12 cellular contexts compared by ENCODE assay signal in genomic region chr3:50341537-50341936, GRCh38. TPM values are rescaled to one million over a fixed set of nuclear protein-coding genes. Genes with fewer than 3 reads are reported as not detected.
DNase-seq lines count a peak whose midpoint lies in the region; ATAC-seq and TF ChIP-seq lines count a peak whose summit lies in the region.
"Had no signal": no experiment of that assay in that cellular context is flagged by ENCODE, and none has a peak within 500 bp of the region (broad histone marks: within the 10 kb centered on the region; RNA-seq: fewer than 3 reads in every experiment).

No MANE protein-coding gene starts in this region.

- peak overlapping the region; percentile 96 for H3K4me3 Mint-ChIP-seq in activated T-cell treated with anti-CD3 and anti-CD28 coated beads, Interleukin-2, amount 50 U/mL, for 4 hours
- H3K4me3 Mint-ChIP-seq in activated B cell treated with CpG ODN at 0.5 μM for 24 hours (peak overlapping the region; percentile 95), immature natural killer cell (peak overlapping the region; percentile 75 to 98 (median 90))

- H3K9me3 Mint-ChIP-seq in activated T-cell treated with anti-CD3 and anti-CD28 coated beads, Interleukin-2, amount 50 U/mL, for 4 hours = no peaks in the 10 kb centered on the region
- H3K9me3 Mint-ChIP-seq in activated B cell treated with CpG ODN at 0.5 μM for 24 hours (no peaks in the 10 kb centered on the region), immature natural killer cell (no peaks in the 10 kb centered on the region)

- H3K27me3 ChIP-seq in subcutaneous abdominal adipose tissue (ENCODE audit: control insufficient read depth in 5 of 5, insufficient read depth in 4 of 5, low read length in 5 of 5) = no peaks in the 10 kb centered on the region

- DNase-seq in activated T-cell treated with anti-CD3 and anti-CD28 coated beads, Interleukin-2, amount 50 U/mL, for 4 hours = no peak
- no peak for DNase-seq in activated T-cell treated with anti-CD3 and anti-CD28 coated beads, Interleukin-2, amount 50 U/mL, for 1 hour
- DNase-seq in activated B cell treated with CpG ODN at 0.5 μM for 24 hours (no peak), immature natural killer cell (peak in 2 of 3 donors; percentile 28 to 34), RPMI8226 (no peak), SW480 (ENCODE audit: low spot score) (no peak)
- DNase-seq: cerebellar nuclear complex, NCI-H748 treated with DMSO at 0.1 percent for 48 hours, trophoblast cell had no signal

- CTCF ChIA-PET in activated B cell treated with CpG ODN at 0.5 μM for 24 hours (lab: Charles Lee) = no interaction called here

- peak overlapping the region; percentile 96 for H3K27ac Mint-ChIP-seq in activated B cell treated with CpG ODN at 0.5 μM for 24 hours
- H3K27ac Mint-ChIP-seq in immature natural killer cell = peak overlapping the region; percentile 84 to 95 (median 92)

- H3K36me3 ChIP-seq in subcutaneous abdominal adipose tissue (ENCODE audit: control insufficient read depth in 5 of 5, insufficient read depth in 5 of 5, low read length in 5 of 5) = no peaks in the 10 kb centered on the region

- peak overlapping the region; percentile 71 to 76 (median 71) for H3K4me3 ChIP-seq in subcutaneous abdominal adipose tissue (ENCODE audit: low read depth in 1 of 5, low read length in 5 of 5)

- H3K9ac ChIP-seq in subcutaneous abdominal adipose tissue (ENCODE audit: low read length in 5 of 5) = peak overlapping the region in 2 of 5 donors; percentile 34 to 82

- H3K4me1 ChIP-seq in subcutaneous abdominal adipose tissue (ENCODE audit: control insufficient read depth in 5 of 5, insufficient read depth in 5 of 5, low read length in 5 of 5) = peaks cover 6 to 63% (median 56%) of the 10 kb centered on the region in 5 donors

- H3K4me1 Mint-ChIP-seq in activated T-cell treated with anti-CD3 and anti-CD28 coated beads, Interleukin-2, amount 50 U/mL, for 4 hours (ENCODE audit: low read depth) = peaks cover 41% of the 10 kb centered on the region
- peaks cover 52% of the 10 kb centered on the region for H3K4me1 Mint-ChIP-seq in activated B cell treated with CpG ODN at 0.5 μM for 24 hours
- peaks cover 65 to 69% of the 10 kb centered on the region in 2 donors for H3K4me1 Mint-ChIP-seq in immature natural killer cell

- POLR2A ChIA-PET in activated B cell treated with CpG ODN at 0.5 μM for 24 hours (lab: Charles Lee) = interaction anchor here (0.7 to 6.5 kb wide), 11 partner anchors 7 to 1065 kb away, joined by 3 to 195 read pairs (median 6); partner anchors contain the start of genes CYB561D2, GNAI2, HEMK1 and HYAL2

- ATAC-seq in activated T-cell treated with anti-CD3 and anti-CD28 coated beads, Interleukin-2, amount 50 U/mL, for 4 hours = no peak
- ATAC-seq in activated B cell treated with CpG ODN at 0.5 μM for 24 hours (ENCODE audit: low read depth) = no peak
- ATAC-seq in HG02588 (IDR thresholded peaks at IDR 0.05; ENCODE audit: unreplicated experiment) = no peak

- no peak overlapping the region for H3K27ac ChIP-seq in subcutaneous abdominal adipose tissue (ENCODE audit: low read depth, low read length)
- H3K27ac ChIP-seq: C4-2B had no signal

- no peaks in the 10 kb centered on the region for H3K9me3 ChIP-seq in subcutaneous abdominal adipose tissue (ENCODE audit: control insufficient read depth in 5 of 5, low read length in 5 of 5)

- H3K27me3 Mint-ChIP-seq in activated T-cell treated with anti-CD3 and anti-CD28 coated beads, Interleukin-2, amount 50 U/mL, for 4 hours (ENCODE audit: low read depth) = no peaks in the 10 kb centered on the region
- H3K27me3 Mint-ChIP-seq in activated B cell treated with CpG ODN at 0.5 μM for 24 hours (no peaks in the 10 kb centered on the region), immature natural killer cell (ENCODE audit: low read depth in 3 of 3) (peaks cover 16 to 36% (median 28%) of the 10 kb centered on the region in 3 donors)

- intact Hi-C loops in activated B cell treated with CpG ODN at 0.5 μM for 24 hours (cut with micrococcal nuclease) = no loop called here

- peaks cover 2% of the 10 kb centered on the region for H3K36me3 Mint-ChIP-seq in activated T-cell treated with anti-CD3 and anti-CD28 coated beads, Interleukin-2, amount 50 U/mL, for 4 hours (ENCODE audit: insufficient read depth)
- H3K36me3 Mint-ChIP-seq in activated B cell treated with CpG ODN at 0.5 μM for 24 hours (ENCODE audit: low read depth) (peaks cover 6% of the 10 kb centered on the region), immature natural killer cell (peaks cover 6 to 21% (median 8%) of the 10 kb centered on the region in 3 donors)

- no peak for TF ChIP-seq CTCF in activated B cell treated with CpG ODN at 0.5 μM for 24 hours (IDR thresholded peaks at IDR 0.05)

RNA-seq across cellular contexts. Expression of gene RASSF1, which starts 0.9 kb away (rescaled TPM):
- 10 to 100 TPM; 33.7 to 40.3 (median 37.3) TPM for total RNA-seq in activated T-cell treated with anti-CD3 and anti-CD28 coated beads, Interleukin-2, amount 50 U/mL, for 4 hours
- 34.0 and 38.0 TPM in 2 replicates for total RNA-seq in activated B cell treated with CpG ODN at 0.5 μM for 24 hours
- 100 to 1,000 TPM; 172 to 253 (median 187) TPM for polyA plus RNA-seq in immature natural killer cell

RNA-seq across cellular contexts. Expression of gene ZMYND10, which starts 4.0 kb away (rescaled TPM):
- total RNA-seq in activated T-cell treated with anti-CD3 and anti-CD28 coated beads, Interleukin-2, amount 50 U/mL, for 4 hours = 1 to 10 TPM in 1 of 3 donors, under 1 TPM in 2; 0.71 to 1.0 (median 0.96) TPM
- total RNA-seq in activated B cell treated with CpG ODN at 0.5 μM for 24 hours = 0.61 and 0.64 TPM in 2 replicates
- 1 to 10 TPM; 2.3 to 3.7 (median 3.6) TPM for polyA plus RNA-seq in immature natural killer cell

RNA-seq across cellular contexts. Expression of gene NPRL2, which starts 9.0 kb away (rescaled TPM):
- 10 to 100 TPM; 34.0 to 46.9 (median 37.0) TPM for total RNA-seq in activated T-cell treated with anti-CD3 and anti-CD28 coated beads, Interleukin-2, amount 50 U/mL, for 4 hours
- total RNA-seq in activated B cell treated with CpG ODN at 0.5 μM for 24 hours = 23.6 and 26.4 TPM in 2 replicates
- 100 to 1,000 TPM in 2 of 3 donors, 10 to 100 TPM in 1; 77.5 to 104 (median 101) TPM for polyA plus RNA-seq in immature natural killer cell

RNA-seq across cellular contexts. Expression of gene CYB561D2, which starts 9.1 kb away (rescaled TPM):
- 10 to 100 TPM; 31.8 to 35.3 (median 33.1) TPM for total RNA-seq in activated T-cell treated with anti-CD3 and anti-CD28 coated beads, Interleukin-2, amount 50 U/mL, for 4 hours
- 22.9 and 26.0 TPM in 2 replicates for total RNA-seq in activated B cell treated with CpG ODN at 0.5 μM for 24 hours
- 100 to 1,000 TPM; 120 to 158 (median 131) TPM for polyA plus RNA-seq in immature natural killer cell

RNA-seq across cellular contexts. Expression of gene TUSC2, which starts 13.5 kb away (rescaled TPM):
- total RNA-seq in activated T-cell treated with anti-CD3 and anti-CD28 coated beads, Interleukin-2, amount 50 U/mL, for 4 hours = 10 to 100 TPM; 40.8 to 48.7 (median 48.5) TPM
- 32.2 and 33.4 TPM in 2 replicates for total RNA-seq in activated B cell treated with CpG ODN at 0.5 μM for 24 hours
- 10 to 100 TPM; 42.9 to 70.4 (median 68.4) TPM for polyA plus RNA-seq in immature natural killer cell

Comparison
In these comparisons a context has a peak if more than half of its experiments do, and no peak if none do; other contexts are left out.
1. DNase-seq: peak in immature natural killer cell (2 of 3); none in activated T-cell treated with anti-CD3 and anti-CD28 coated beads, Interleukin-2, amount 50 U/mL, for 4 hours (single experiment), activated T-cell treated with anti-CD3 and anti-CD28 coated beads, Interleukin-2, amount 50 U/mL, for 1 hour (single experiment), activated B cell treated with CpG ODN at 0.5 μM for 24 hours (single experiment), RPMI8226 (single experiment) and SW480 (single experiment).
2. Peak in every context shown above with its lines, with median percentiles within 50 percentile points of each other: H3K4me3 Mint-ChIP-seq.